In the genomic region with DNA sequence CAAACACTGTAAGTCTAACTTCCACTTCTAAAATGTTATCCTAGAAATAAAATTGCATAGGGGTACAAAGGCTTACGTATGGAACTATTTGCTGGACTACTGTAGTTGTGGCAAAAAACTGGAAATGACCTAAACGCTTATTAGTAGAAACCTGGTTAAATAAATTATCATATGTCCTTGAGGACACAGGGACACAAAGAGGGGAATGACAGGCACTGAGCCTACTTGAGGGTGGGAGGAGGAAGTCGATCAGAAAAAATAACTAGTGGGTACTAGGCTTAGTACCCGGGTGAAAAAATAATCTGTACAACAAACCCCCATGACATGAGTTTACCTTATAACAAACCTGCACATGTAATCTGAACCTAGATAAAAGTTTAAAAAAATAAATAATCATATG, we compare ENCODE assay signal across 41 cellular contexts. TPM values are rescaled to one million over a fixed set of nuclear protein-coding genes. Genes with fewer than 3 reads are reported as not detected.
"Had no signal": no experiment of that assay in that cellular context is flagged by ENCODE, and none has a peak within 500 bp of the region (broad histone marks: within the 10 kb centered on the region; RNA-seq: fewer than 3 reads in every experiment).

No MANE protein-coding gene starts in this region.

- H3K27me3 Mint-ChIP-seq: activated naive CD8-positive, alpha-beta T cell treated with anti-CD3 and anti-CD28 coated beads for 36 hours; activated naive CD8-positive, alpha-beta T cell treated with anti-CD3 and anti-CD28 coated beads, Interleukin-2, amount 10 ng/mL, durations not matched to agents 7 days and 5 days had no signal

- H3K27me3 ChIP-seq: adrenal gland, ascending aorta, body of pancreas, brain microvascular endothelial cell, breast epithelium, cardiac muscle cell had no signal

- H3K27ac ChIP-seq: adrenal gland, ascending aorta, body of pancreas, brain microvascular endothelial cell, breast epithelium, cardiac muscle cell had no signal

- DNase-seq: activated effector memory CD4-positive, alpha-beta T cell treated with anti-CD3 and anti-CD28 coated beads, Interleukin-2, amount 50 U/mL, for 16 hours; activated effector memory CD4-positive, alpha-beta T cell treated with Interleukin-2 at 50 U/mL for 16 hours; activated gamma-delta T cell; activated gamma-delta T cell treated with Interleukin-2 at 50 U/mL for 16 hours; activated naive CD4-positive, alpha-beta T cell; activated naive CD4-positive, alpha-beta T cell treated with anti-CD3 and anti-CD28 coated beads for 36 hours; activated naive CD4-positive, alpha-beta T cell treated with anti-CD3 and anti-CD28 coated beads, Interleukin-2, amount 10 ng/mL, durations not matched to agents 7 days and 5 days; activated naive CD4-positive, alpha-beta T cell treated with anti-CD3 and anti-CD28 coated beads, Interleukin-2, amount 50 U/mL, for 16 hours; activated naive CD4-positive, alpha-beta T cell treated with Interleukin-2 at 50 U/mL for 16 hours; activated naive CD8-positive, alpha-beta T cell treated with anti-CD3 and anti-CD28 coated beads for 36 hours; activated naive CD8-positive, alpha-beta T cell treated with anti-CD3 and anti-CD28 coated beads, Interleukin-2, amount 10 ng/mL, durations not matched to agents 7 days and 5 days; activated naive CD8-positive, alpha-beta T cell treated with anti-CD3 and anti-CD28 coated beads, Interleukin-2, amount 50 U/mL, for 24 hours; activated T-cell treated with anti-CD3 and anti-CD28 coated beads, Interleukin-2, amount 50 U/mL, for 1 hour; activated T-cell treated with anti-CD3 and anti-CD28 coated beads, Interleukin-2, amount 50 U/mL, for 24 hours; activated T-cell treated with anti-CD3 and anti-CD28 coated beads, Interleukin-2, amount 50 U/mL, for 4 hours; activated T-cell treated with anti-CD3 and anti-CD28 coated beads, Interleukin-2, amount 50 U/mL, for 48 hours; activated T-cell treated with anti-CD3 and anti-CD28 coated beads, Interleukin-2, amount 50 U/mL, for 72 hours; adrenal gland; amniotic stem cell; amygdala; anterior cingulate cortex; aorta; body of pancreas; brain microvascular endothelial cell; caudate nucleus; central memory CD4-positive, alpha-beta T cell; cerebellar nuclear complex had no signal

- H3K9me3 ChIP-seq: adrenal gland, ascending aorta, body of pancreas, breast epithelium had no signal

- H3K4me3 ChIP-seq: adrenal gland, ascending aorta, body of pancreas, breast epithelium, cardiac muscle cell had no signal

- H3K36me3 ChIP-seq: adrenal gland, ascending aorta, brain microvascular endothelial cell, breast epithelium, cardiac muscle cell had no signal

- H3K9me3 Mint-ChIP-seq: activated naive CD4-positive, alpha-beta T cell treated with anti-CD3 and anti-CD28 coated beads for 36 hours; activated naive CD4-positive, alpha-beta T cell treated with anti-CD3 and anti-CD28 coated beads, Interleukin-2, amount 50 U/mL, for 24 hours; activated naive CD8-positive, alpha-beta T cell treated with anti-CD3 and anti-CD28 coated beads for 36 hours; activated naive CD8-positive, alpha-beta T cell treated with anti-CD3 and anti-CD28 coated beads, Interleukin-2, amount 50 U/mL, for 24 hours; activated T-cell treated with anti-CD3 and anti-CD28 coated beads, Interleukin-2, amount 50 U/mL, for 72 hours; activated T-helper 17 cell treated with anti-CD3 and anti-CD28 coated beads, Interleukin-2, amount 50 U/mL, for 72 hours; central memory CD8-positive, alpha-beta T cell had no signal

- H3K4me3 Mint-ChIP-seq: activated naive CD4-positive, alpha-beta T cell treated with anti-CD3 and anti-CD28 coated beads for 36 hours; activated naive CD4-positive, alpha-beta T cell treated with anti-CD3 and anti-CD28 coated beads, Interleukin-2, amount 10 ng/mL, durations not matched to agents 7 days and 5 days; activated naive CD4-positive, alpha-beta T cell treated with anti-CD3 and anti-CD28 coated beads, Interleukin-2, amount 50 U/mL, for 24 hours; activated naive CD8-positive, alpha-beta T cell; activated naive CD8-positive, alpha-beta T cell treated with anti-CD3 and anti-CD28 coated beads for 36 hours; activated naive CD8-positive, alpha-beta T cell treated with anti-CD3 and anti-CD28 coated beads, Interleukin-2, amount 10 ng/mL, durations not matched to agents 7 days and 5 days; activated naive CD8-positive, alpha-beta T cell treated with anti-CD3 and anti-CD28 coated beads, Interleukin-2, amount 50 U/mL, for 24 hours; activated T-cell treated with anti-CD3 and anti-CD28 coated beads, Interleukin-2, amount 50 U/mL, for 24 hours; activated T-cell treated with anti-CD3 and anti-CD28 coated beads, Interleukin-2, amount 50 U/mL, for 4 hours; activated T-cell treated with anti-CD3 and anti-CD28 coated beads, Interleukin-2, amount 50 U/mL, for 72 hours; activated T-helper 1 cell treated with anti-CD3 and anti-CD28 coated beads, Interleukin-12 subunit alpha, Interleukin-12 subunit beta, Interleukin-2, Interleukin-4 antibody, amounts not matched to agents 30 ng/mL and 10 ng/mL and 1 ng/mL, durations not matched to agents 14 hours and 24 hours and 36 hours; activated T-helper 17 cell treated with anti-CD3 and anti-CD28 coated beads, Interleukin-2, amount 50 U/mL, for 72 hours; brain; central memory CD8-positive, alpha-beta T cell had no signal

- FAIRE-seq: astrocyte, bronchial epithelial cell had no signal

- ATAC-seq: activated naive CD4-positive, alpha-beta T cell treated with anti-CD3 and anti-CD28 coated beads, Interleukin-2, amount 50 U/mL, for 72 hours; activated naive CD8-positive, alpha-beta T cell treated with anti-CD3 and anti-CD28 coated beads, Interleukin-2, amount 50 U/mL, for 24 hours; activated T-cell treated with anti-CD3 and anti-CD28 coated beads, Interleukin-2, amount 50 U/mL, for 4 hours; activated T-cell treated with anti-CD3 and anti-CD28 coated beads, Interleukin-2, amount 50 U/mL, for 72 hours; activated T-helper 17 cell treated with anti-CD3 and anti-CD28 coated beads, Interleukin-2, amount 50 U/mL, for 72 hours; body of pancreas had no signal

- H3K4me1 Mint-ChIP-seq: activated naive CD4-positive, alpha-beta T cell treated with anti-CD3 and anti-CD28 coated beads, Interleukin-2, amount 50 U/mL, for 24 hours; activated T-helper 17 cell treated with anti-CD3 and anti-CD28 coated beads, Interleukin-2, amount 50 U/mL, for 72 hours; brain; central memory CD8-positive, alpha-beta T cell had no signal

- H3K4me1 ChIP-seq: adrenal gland, ascending aorta, body of pancreas, breast epithelium had no signal

- H3K36me3 Mint-ChIP-seq: activated naive CD4-positive, alpha-beta T cell treated with anti-CD3 and anti-CD28 coated beads, Interleukin-2, amount 50 U/mL, for 24 hours; activated naive CD4-positive, alpha-beta T cell treated with anti-CD3 and anti-CD28 coated beads, Interleukin-2, amount 50 U/mL, for 72 hours; activated naive CD8-positive, alpha-beta T cell; activated naive CD8-positive, alpha-beta T cell treated with anti-CD3 and anti-CD28 coated beads for 36 hours; brain had no signal

- H3K27ac Mint-ChIP-seq: activated naive CD4-positive, alpha-beta T cell treated with anti-CD3 and anti-CD28 coated beads for 36 hours; activated naive CD4-positive, alpha-beta T cell treated with anti-CD3 and anti-CD28 coated beads, Interleukin-2, amount 10 ng/mL, durations not matched to agents 7 days and 5 days; activated naive CD4-positive, alpha-beta T cell treated with anti-CD3 and anti-CD28 coated beads, Interleukin-2, amount 50 U/mL, for 24 hours; activated naive CD4-positive, alpha-beta T cell treated with anti-CD3 and anti-CD28 coated beads, Interleukin-2, amount 50 U/mL, for 72 hours; activated naive CD8-positive, alpha-beta T cell; activated naive CD8-positive, alpha-beta T cell treated with anti-CD3 and anti-CD28 coated beads for 36 hours; activated naive CD8-positive, alpha-beta T cell treated with anti-CD3 and anti-CD28 coated beads, Interleukin-2, amount 10 ng/mL, durations not matched to agents 7 days and 5 days; activated naive CD8-positive, alpha-beta T cell treated with anti-CD3 and anti-CD28 coated beads, Interleukin-2, amount 50 U/mL, for 24 hours; activated T-cell treated with anti-CD3 and anti-CD28 coated beads, Interleukin-2, amount 50 U/mL, for 24 hours; activated T-cell treated with anti-CD3 and anti-CD28 coated beads, Interleukin-2, amount 50 U/mL, for 72 hours; activated T-helper 1 cell treated with anti-CD3 and anti-CD28 coated beads, Interleukin-12 subunit alpha, Interleukin-12 subunit beta, Interleukin-2, Interleukin-4 antibody, amounts not matched to agents 30 ng/mL and 10 ng/mL and 1 ng/mL, durations not matched to agents 14 hours and 24 hours and 36 hours; activated T-helper 17 cell treated with anti-CD3 and anti-CD28 coated beads, Interleukin-2, amount 50 U/mL, for 72 hours; activated T-helper 2 cell treated with anti-CD3 and anti-CD28 coated beads, Interferon-gamma antibody, Interleukin-2, Interleukin-4, amounts not matched to agents 10 μg/mL and 5 μg/mL and 100 μg/mL, durations not matched to agents 14 hours and 24 hours and 36 hours had no signal

RNA-seq across cellular contexts. Expression of a gene that starts 28.4 kb away (rescaled TPM):
- total RNA-seq: activated naive CD4-positive, alpha-beta T cell treated with anti-CD3 and anti-CD28 coated beads, Interleukin-2, amount 50 U/mL, for 72 hours; activated T-cell treated with anti-CD3 and anti-CD28 coated beads, Interleukin-2, amount 50 U/mL, for 72 hours; activated T-helper 1 cell treated with anti-CD3 and anti-CD28 coated beads, Interleukin-12 subunit alpha, Interleukin-12 subunit beta, Interleukin-2, Interleukin-4 antibody, amounts not matched to agents 30 ng/mL and 10 ng/mL and 1 ng/mL, durations not matched to agents 14 hours and 24 hours and 36 hours; activated T-helper 2 cell treated with anti-CD3 and anti-CD28 coated beads, Interferon-gamma antibody, Interleukin-2, Interleukin-4, amounts not matched to agents 10 μg/mL and 5 μg/mL and 100 μg/mL, durations not matched to agents 14 hours and 24 hours and 36 hours; ascending aorta; astrocyte; bronchial epithelial cell; cardiac muscle cell; cardiac septum had no signal
- polyA plus RNA-seq: cardiac muscle cell had no signal
